In genomic region chr15:92797168-92798052, GRCh38 we compare ENCODE assay signal across 8 cellular contexts.
A peak's percentile ranks its signal among the peaks of the same experiment; 100 is the strongest.
DNase-seq lines count a peak whose midpoint lies in the region; ATAC-seq, FAIRE-seq and TF ChIP-seq lines count a peak whose summit lies in the region.

No MANE protein-coding gene starts in this region.

- DNase-seq in DMS114 treated with DMSO at 0.1 percent for 48 hours (lab: John Stamatoyannopoulos, UW; ENCODE audit: unreplicated experiment), result peak; percentile 88
- DNase-seq in GM19239 (ENCODE audit: insufficient read length, low spot score), result no peak
- DNase-seq in NCI-H526 treated with DMSO at 0.1 percent for 48 hours (lab: John Stamatoyannopoulos, UW), result peak; percentile 74
- no peak for DNase-seq in activated naive CD8-positive, alpha-beta T cell treated with anti-CD3 and anti-CD28 coated beads, Interleukin-2, amount 50 U/mL, for 24 hours
- no peak for DNase-seq in heart left ventricle
- DNase-seq in retina, result peak; percentile 62
- no peak for DNase-seq in islet precursor cell

- H3K4me3 ChIP-seq in heart left ventricle, result no peak overlapping the region

- no peaks in the 10 kb centered on the region for H3K36me3 ChIP-seq in heart left ventricle

- H3K27me3 Mint-ChIP-seq in activated naive CD8-positive, alpha-beta T cell treated with anti-CD3 and anti-CD28 coated beads, Interleukin-2, amount 50 U/mL, for 24 hours, result no peaks in the 10 kb centered on the region

- 72 to 80% (median 75%) methylated on average over 12 of the region's 12 CpGs for WGBS in heart left ventricle, 4 donors

- peak; percentile 61 for ATAC-seq in HG03460 (IDR thresholded peaks at IDR 0.05; ENCODE audit: unreplicated experiment)
- ATAC-seq in activated naive CD8-positive, alpha-beta T cell treated with anti-CD3 and anti-CD28 coated beads, Interleukin-2, amount 50 U/mL, for 24 hours, result peak; percentile 77
- ATAC-seq in heart left ventricle, result peak in 3 of 4 donors; percentile 60 to 71 (median 62)

- intact Hi-C loops in heart left ventricle (cut with DNase I), result loop anchor here in 8 of 10 donors (1.0 to 10.0 kb wide), 9 partner anchors 121 to 1327 kb away; no protein-coding TSS in a partner anchor

- FAIRE-seq in GM19239 (lab: Jason Lieb, UNC), result peak; percentile 61

- H3K27me3 ChIP-seq in heart left ventricle, result no peaks in the 10 kb centered on the region

- peaks cover 0 to 18% (median 6%) of the 10 kb centered on the region in 12 donors for H3K4me1 ChIP-seq in heart left ventricle

- peak overlapping the region in 5 of 12 donors; percentile 4 to 40 (median 35) for H3K27ac ChIP-seq in heart left ventricle

- no peak for TF ChIP-seq POLR2A in heart left ventricle (IDR thresholded peaks at IDR 0.05)

- H3K4me1 Mint-ChIP-seq in activated naive CD8-positive, alpha-beta T cell treated with anti-CD3 and anti-CD28 coated beads, Interleukin-2, amount 50 U/mL, for 24 hours, result peaks cover 6% of the 10 kb centered on the region

- peak; percentile 71 to 87 (median 78) for TF ChIP-seq CTCF in heart left ventricle (IDR thresholded peaks at IDR 0.05)

- no peaks in the 10 kb centered on the region for H3K36me3 Mint-ChIP-seq in activated naive CD8-positive, alpha-beta T cell treated with anti-CD3 and anti-CD28 coated beads, Interleukin-2, amount 50 U/mL, for 24 hours (ENCODE audit: low read depth)

- H3K4me3 Mint-ChIP-seq in activated naive CD8-positive, alpha-beta T cell treated with anti-CD3 and anti-CD28 coated beads, Interleukin-2, amount 50 U/mL, for 24 hours, result no peak overlapping the region

- no peaks in the 10 kb centered on the region for H3K9me3 Mint-ChIP-seq in activated naive CD8-positive, alpha-beta T cell treated with anti-CD3 and anti-CD28 coated beads, Interleukin-2, amount 50 U/mL, for 24 hours

- H3K9me3 ChIP-seq in heart left ventricle, result peaks cover 0 to 4% (median 0%) of the 10 kb centered on the region in 12 donors

- H3K27ac Mint-ChIP-seq in activated naive CD8-positive, alpha-beta T cell treated with anti-CD3 and anti-CD28 coated beads, Interleukin-2, amount 50 U/mL, for 24 hours, result no peak overlapping the region

Comparison
In these comparisons a context has a peak if more than half of its experiments do, and no peak if none do; other contexts are left out.
1. DNase-seq: peak in DMS114 treated with DMSO at 0.1 percent for 48 hours (single experiment), NCI-H526 treated with DMSO at 0.1 percent for 48 hours (single experiment) and retina (single experiment); none in GM19239 (single experiment), activated naive CD8-positive, alpha-beta T cell treated with anti-CD3 and anti-CD28 coated beads, Interleukin-2, amount 50 U/mL, for 24 hours (single experiment), heart left ventricle (0 of 5) and islet precursor cell (single experiment).
2. Peak in every context shown above with its lines, with median percentiles within 50 percentile points of each other: ATAC-seq.